8 cellular contexts compared by ENCODE assay signal in the genomic region with DNA sequence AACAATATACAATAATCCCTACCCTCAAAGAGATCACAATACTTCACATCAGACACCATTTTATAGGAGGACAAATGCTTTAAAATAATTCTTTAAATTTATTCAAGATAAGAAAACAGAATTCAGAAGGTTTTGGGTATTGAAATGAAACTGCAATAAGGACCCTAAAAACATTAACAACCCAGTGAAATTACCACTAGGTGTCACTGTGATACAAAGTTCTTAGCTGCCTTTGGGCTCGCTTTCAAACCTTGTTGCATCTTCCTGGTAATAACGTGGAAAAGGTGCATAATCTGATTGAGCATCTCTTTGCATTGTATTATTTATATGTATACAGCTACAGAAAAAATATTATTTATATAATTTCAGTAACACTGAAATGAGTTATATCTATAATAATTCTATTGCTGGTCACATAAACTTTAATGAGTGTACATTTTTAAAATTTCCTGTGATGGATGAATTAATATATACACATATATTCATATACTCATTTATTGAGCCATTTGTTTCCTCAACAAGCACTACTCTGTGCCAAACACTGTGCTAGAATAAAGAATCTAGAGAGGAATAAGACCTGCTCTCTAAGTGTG.
DNase-seq lines count a peak whose midpoint lies in the region; ATAC-seq and TF ChIP-seq lines count a peak whose summit lies in the region.

No MANE protein-coding gene starts in this region.

- DNase-seq in AG04449 (ENCODE audit: low read depth, low spot score) (peak; percentile 19), GM06990 (ENCODE audit: extremely low read depth, insufficient read length) (peak; percentile 9), NCI-H1417 (lab: John Stamatoyannopoulos, UW) (peak; percentile 33 to 85 (median 65)), SW480 (ENCODE audit: low spot score) (peak; percentile 34), fibroblast of villous mesenchyme (ENCODE audit: low read depth) (peak; percentile 71), pons (ENCODE audit: low spot score) (peak; percentile 86), posterior cingulate gyrus (no peak)

- H3K4me3 ChIP-seq in AG04449 (ENCODE audit: low read depth, low read length) (no peak overlapping the region), GM06990 (replicated peaks; ENCODE audit: low read depth, low read length) (no peak overlapping the region), fibroblast of villous mesenchyme (ENCODE audit: low read depth, low read length) (no peak overlapping the region)

- TF ChIP-seq CTCF in AG04449 (IDR thresholded peaks at IDR 0.05; ENCODE audit: insufficient read depth, low read length, missing control alignments) (peak; percentile 51), GM06990 (IDR thresholded peaks at IDR 0.05; ENCODE audit: insufficient read depth, low read length, poor library complexity, severe bottlenecking) (peak; percentile 54), fibroblast of villous mesenchyme (IDR thresholded peaks at IDR 0.05; ENCODE audit: insufficient read depth, low read depth, low read length) (peak; percentile 71)

- CTCF ChIA-PET in AG04449 (lab: Yijun Ruan, JAX): interaction anchor here (0.7 to 8.5 kb wide), 51 partner anchors 9 to 995 kb away, joined by 3 to 173 read pairs (median 4); no protein-coding TSS in a partner anchor

- H3K27me3 ChIP-seq in GM06990 (replicated peaks; ENCODE audit: control insufficient read depth, insufficient read depth, low read length): no peaks in the 10 kb centered on the region

- no peaks in the 10 kb centered on the region for H3K36me3 ChIP-seq in GM06990 (ENCODE audit: control insufficient read depth, insufficient read depth, low read length)

- POLR2A ChIA-PET in AG04449 (lab: Yijun Ruan, JAX): no interaction called here

- intact Hi-C loops in posterior cingulate gyrus (cut with DNase I): loop anchor here (2.0 to 10.0 kb wide), 3 partner anchors 160 to 414 kb away; no protein-coding TSS in a partner anchor

- ATAC-seq in HG03159 (IDR thresholded peaks at IDR 0.05; ENCODE audit: unreplicated experiment): no peak

Comparison
In these comparisons a context has a peak if more than half of its experiments do, and no peak if none do; other contexts are left out.
1. DNase-seq: peak in AG04449 (single experiment), GM06990 (single experiment), NCI-H1417 (3 of 3), SW480 (single experiment), fibroblast of villous mesenchyme (single experiment) and pons (single experiment); none in posterior cingulate gyrus (0 of 10).
2. Peak in every context shown above with its lines, with median percentiles within 50 percentile points of each other: CTCF ChIP-seq.